In genomic region chr15:75145027-75145841, GRCh38 we compare ENCODE assay signal across 24 cellular contexts. TPM values are rescaled to one million over a fixed set of nuclear protein-coding genes. Genes with fewer than 3 reads are reported as not detected.
DNase-seq lines count a peak whose midpoint lies in the region; ATAC-seq lines count a peak whose summit lies in the region.
"Had no signal": no experiment of that assay in that cellular context is flagged by ENCODE, and none has a peak within 500 bp of the region (broad histone marks: within the 10 kb centered on the region; RNA-seq: fewer than 3 reads in every experiment).

No MANE protein-coding gene starts in this region.

- DNase-seq in Daoy (ENCODE audit: low read depth), result peak; percentile 38
- DNase-seq in HUDEP-2 (lab: John Stamatoyannopoulos, UW; ENCODE audit: unreplicated experiment in 76 of 76), result peak in 47 of 76 experiments; percentile 4 to 62 (median 37)
- DNase-seq in RPMI8226, result peak; percentile 58
- DNase-seq in COLO668 (lab: John Stamatoyannopoulos, UW; ENCODE audit: unreplicated experiment), result no peak
- no peak for DNase-seq in dedifferentiated amniotic fluid mesenchymal stem cell (ENCODE audit: extremely low spot score)
- no peak for DNase-seq in GM03348 (ENCODE audit: low spot score)
- no peak for DNase-seq in activated CD8-positive, alpha-beta memory T cell treated with anti-CD3 and anti-CD28 coated beads, Interleukin-2, amount 50 U/mL, for 4 hours
- DNase-seq: activated CD4-positive, alpha-beta T cell treated with anti-CD3 and anti-CD28 coated beads, Interleukin-2, amount 10 ng/mL, durations not matched to agents 7 days and 5 days; CD4-positive, CD25-positive, alpha-beta regulatory T cell; DMS 273 treated with DMSO at 0.1 percent for 48 hours; effector memory CD4-positive, alpha-beta T cell; GDM1; kidney; MM.1S; NCI-H1694 treated with DMSO at 0.1 percent for 48 hours; NCI-H526; psoas muscle; SHP77 treated with DMSO at 0.1 percent for 48 hours; small intestine; stimulated activated CD4-positive, alpha-beta T cell treated with anti-CD3 and anti-CD28 coated beads, Interleukin-2, amount 100 ng/mL, for 24 hours had no signal

- ATAC-seq in esophagus mucosa, result peak; percentile 8
- ATAC-seq: activated naive CD4-positive, alpha-beta T cell treated with anti-CD3 and anti-CD28 coated beads, Interleukin-2, amount 50 U/mL, for 72 hours; activated T-helper 17 cell treated with anti-CD3 and anti-CD28 coated beads, Interleukin-2, amount 50 U/mL, for 72 hours; psoas muscle; stimulated activated effector memory CD8-positive, alpha-beta T cell treated with anti-CD3 and anti-CD28 coated beads, Interleukin-12 subunit alpha, Interleukin-12 subunit beta, amount 100 ng/mL, for 72 hours had no signal

RNA-seq across cellular contexts. Expression of gene C15orf39, which starts 56.4 kb away (rescaled TPM):
- 3.1 and 5.7 TPM in 2 replicates for total RNA-seq in Daoy (2014; rRNA removed; shearing (Covaris generic))
- total RNA-seq in esophagus mucosa, result 23.1 TPM

Comparison
In these comparisons a context has a peak if more than half of its experiments do, and no peak if none do; other contexts are left out.
1. DNase-seq: peak in Daoy (single experiment), HUDEP-2 (47 of 76) and RPMI8226 (single experiment); none in COLO668 (single experiment), dedifferentiated amniotic fluid mesenchymal stem cell (single experiment), GM03348 (single experiment) and activated CD8-positive, alpha-beta memory T cell treated with anti-CD3 and anti-CD28 coated beads, Interleukin-2, amount 50 U/mL, for 4 hours (single experiment).